Comparison of ENCODE assay signal across 10 cellular contexts in the genomic region with DNA sequence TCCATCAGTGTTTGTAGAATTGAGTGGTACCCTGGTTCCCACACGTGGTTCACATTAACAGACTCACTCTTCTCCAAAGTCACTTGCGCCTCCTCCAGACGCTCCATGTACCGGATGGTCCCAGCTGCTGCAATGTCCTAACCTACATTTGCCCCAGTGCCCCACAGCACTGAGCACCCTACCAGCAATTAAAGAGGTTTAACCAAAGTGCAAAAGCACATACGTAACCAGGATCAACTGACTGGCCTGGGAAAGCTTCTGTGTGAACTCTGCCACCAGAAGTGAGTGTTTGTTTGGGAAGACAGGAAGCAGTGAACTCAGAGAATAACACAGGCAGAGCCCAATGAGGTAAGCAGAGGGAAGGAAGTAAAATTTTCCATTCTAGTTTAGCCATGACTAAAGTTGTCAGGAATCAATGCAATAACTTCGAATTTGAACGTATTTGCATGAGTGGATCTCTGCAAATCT. TPM values are rescaled to one million over a fixed set of nuclear protein-coding genes. Genes with fewer than 3 reads are reported as not detected.
DNase-seq lines count a peak whose midpoint lies in the region; ATAC-seq and TF ChIP-seq lines count a peak whose summit lies in the region.
"Had no signal": no experiment of that assay in that cellular context is flagged by ENCODE, and none has a peak within 500 bp of the region (broad histone marks: within the 10 kb centered on the region; RNA-seq: fewer than 3 reads in every experiment).

No MANE protein-coding gene starts in this region.

- no peaks in the 10 kb centered on the region for H3K9me3 ChIP-seq in stomach smooth muscle (ENCODE audit: control insufficient read depth in 2 of 2, low read length in 2 of 2)
- H3K9me3 ChIP-seq: A549 had no signal

- peaks cover 8% of the 10 kb centered on the region for H3K4me1 Mint-ChIP-seq in activated CD4-positive, alpha-beta T cell treated with anti-CD3 and anti-CD28 coated beads for 36 hours

- no peaks in the 10 kb centered on the region for H3K9me3 Mint-ChIP-seq in activated CD4-positive, alpha-beta T cell treated with anti-CD3 and anti-CD28 coated beads for 36 hours (ENCODE audit: low read depth)

- peaks cover 6% of the 10 kb centered on the region for H3K4me1 ChIP-seq in stomach smooth muscle (ENCODE audit: control insufficient read depth, insufficient read depth, low read length)
- H3K4me1 ChIP-seq: A549 had no signal

- TF ChIP-seq POLR2A in GM18505 (IDR thresholded peaks at IDR 0.05; ENCODE audit: borderline replicate concordance, extremely low read depth, insufficient read depth, insufficient read length): no peak

- peak; percentile 85 for ATAC-seq in activated CD4-positive, alpha-beta T cell treated with anti-CD3 and anti-CD28 coated beads for 36 hours
- ATAC-seq in HG03159 (IDR thresholded peaks at IDR 0.05; ENCODE audit: unreplicated experiment) (no peak), GM18505 (IDR thresholded peaks at IDR 0.05; ENCODE audit: unreplicated experiment) (no peak), HG03457 (IDR thresholded peaks at IDR 0.05; ENCODE audit: unreplicated experiment) (no peak)
- ATAC-seq: A549 had no signal

- POLR2A ChIA-PET in activated CD4-positive, alpha-beta T cell treated with anti-CD3 and anti-CD28 coated beads for 36 hours (lab: Charles Lee): no interaction called here

- peak overlapping the region; percentile 41 for H3K27ac ChIP-seq in stomach smooth muscle (ENCODE audit: low read length)
- H3K27ac ChIP-seq: A549, VCaP had no signal

- H3K4me3 ChIP-seq in stomach smooth muscle (ENCODE audit: low read length in 2 of 2): no peak overlapping the region
- H3K4me3 ChIP-seq: A549 had no signal

- no peak overlapping the region for H3K27ac Mint-ChIP-seq in activated CD4-positive, alpha-beta T cell treated with anti-CD3 and anti-CD28 coated beads for 36 hours

- peak; percentile 15 for DNase-seq in activated CD4-positive, alpha-beta T cell treated with anti-CD3 and anti-CD28 coated beads for 36 hours
- DNase-seq in activated CD4-positive, alpha-beta T cell treated with anti-CD3 and anti-CD28 coated beads for 4 hours: no peak
- DNase-seq in amniotic stem cell (lab: John Stamatoyannopoulos, UW): peak; percentile 55
- DNase-seq in islet precursor cell: peak; percentile 60

- no peak overlapping the region for H3K9ac ChIP-seq in stomach smooth muscle (ENCODE audit: low read length in 2 of 2)

- H3K27me3 ChIP-seq in stomach smooth muscle (ENCODE audit: control insufficient read depth in 1 of 2, insufficient read depth in 2 of 2, low read length in 2 of 2): no peaks in the 10 kb centered on the region

- H3K4me3 Mint-ChIP-seq in activated CD4-positive, alpha-beta T cell treated with anti-CD3 and anti-CD28 coated beads for 36 hours: no peak overlapping the region

- H3K27me3 Mint-ChIP-seq in activated CD4-positive, alpha-beta T cell treated with anti-CD3 and anti-CD28 coated beads for 36 hours: peaks cover 26% of the 10 kb centered on the region

- CTCF ChIA-PET in activated CD4-positive, alpha-beta T cell treated with anti-CD3 and anti-CD28 coated beads for 36 hours (lab: Charles Lee): no interaction called here

- intact Hi-C loops in activated CD4-positive, alpha-beta T cell treated with anti-CD3 and anti-CD28 coated beads for 36 hours (cut with DNase I, micrococcal nuclease): no loop called here

- no peaks in the 10 kb centered on the region for H3K36me3 Mint-ChIP-seq in activated CD4-positive, alpha-beta T cell treated with anti-CD3 and anti-CD28 coated beads for 36 hours (ENCODE audit: low read depth)

- no peaks in the 10 kb centered on the region for H3K36me3 ChIP-seq in stomach smooth muscle (ENCODE audit: control insufficient read depth in 2 of 2, insufficient read depth in 2 of 2, low read length in 2 of 2)

RNA-seq across cellular contexts. Expression of gene MEDAG, which starts 7.3 kb away (rescaled TPM):
- not detected for total RNA-seq in activated CD4-positive, alpha-beta T cell treated with anti-CD3 and anti-CD28 coated beads for 36 hours

RNA-seq across cellular contexts. Expression of gene TEX26, which starts 33.7 kb away (rescaled TPM):
- total RNA-seq in activated CD4-positive, alpha-beta T cell treated with anti-CD3 and anti-CD28 coated beads for 36 hours: not detected

Comparison
In these comparisons a context has a peak if more than half of its experiments do, and no peak if none do; other contexts are left out.
1. DNase-seq: peak in activated CD4-positive, alpha-beta T cell treated with anti-CD3 and anti-CD28 coated beads for 36 hours (single experiment), amniotic stem cell (single experiment) and islet precursor cell (single experiment); none in activated CD4-positive, alpha-beta T cell treated with anti-CD3 and anti-CD28 coated beads for 4 hours (0 of 2).